Comparison of ENCODE assay signal across 8 cellular contexts in genomic region chr2:112541315-112542122, GRCh38. TPM values are rescaled to one million over a fixed set of nuclear protein-coding genes. Genes with fewer than 3 reads are reported as not detected.
A peak's percentile ranks its signal among the peaks of the same experiment; 100 is the strongest.
DNase-seq lines count a peak whose midpoint lies in the region; ATAC-seq and TF ChIP-seq lines count a peak whose summit lies in the region.

No MANE protein-coding gene starts in this region.

- ATAC-seq in GM18868 (IDR thresholded peaks at IDR 0.05; ENCODE audit: unreplicated experiment) (peak; percentile 50), HG03060 (IDR thresholded peaks at IDR 0.05; ENCODE audit: low read depth, unreplicated experiment) (peak; percentile 25)
- ATAC-seq in naive thymus-derived CD4-positive, alpha-beta T cell, result peak; percentile 87

- no peak overlapping the region for H3K27ac Mint-ChIP-seq in activated CD4-positive, alpha-beta memory T cell treated with anti-CD3 and anti-CD28 coated beads, Interleukin-2, amount 10 ng/mL, durations not matched to agents 7 days and 5 days
- peak overlapping the region in 1 of 9 donors; percentile 98 for H3K27ac Mint-ChIP-seq in naive thymus-derived CD4-positive, alpha-beta T cell

- no peak for TF ChIP-seq CTCF in AG09309 (IDR thresholded peaks at IDR 0.05; ENCODE audit: control insufficient read depth, insufficient read depth, low read depth, low read length, missing control alignments)

- H3K4me1 Mint-ChIP-seq in activated CD4-positive, alpha-beta memory T cell treated with anti-CD3 and anti-CD28 coated beads, Interleukin-2, amount 10 ng/mL, durations not matched to agents 7 days and 5 days, result peaks cover 24% of the 10 kb centered on the region
- H3K4me1 Mint-ChIP-seq in naive thymus-derived CD4-positive, alpha-beta T cell, result peaks cover 12 to 22% (median 18%) of the 10 kb centered on the region in 7 donors

- no peaks in the 10 kb centered on the region for H3K36me3 Mint-ChIP-seq in activated CD4-positive, alpha-beta memory T cell treated with anti-CD3 and anti-CD28 coated beads, Interleukin-2, amount 10 ng/mL, durations not matched to agents 7 days and 5 days (ENCODE audit: low read depth)
- H3K36me3 Mint-ChIP-seq in naive thymus-derived CD4-positive, alpha-beta T cell, result peaks cover 0 to 9% (median 0%) of the 10 kb centered on the region in 5 donors

- peak; percentile 87 for TF ChIP-seq POLR2A in erythroblast (IDR thresholded peaks at IDR 0.05; ENCODE audit: low read length)

- H3K9me3 ChIP-seq in naive thymus-derived CD4-positive, alpha-beta T cell (ENCODE audit: control insufficient read depth in 2 of 3, low read length in 3 of 3), result no peaks in the 10 kb centered on the region

- no peaks in the 10 kb centered on the region for H3K27me3 ChIP-seq in naive thymus-derived CD4-positive, alpha-beta T cell (ENCODE audit: control insufficient read depth in 2 of 2, insufficient read depth in 2 of 2, low read length in 2 of 2)

- H3K36me3 ChIP-seq in naive thymus-derived CD4-positive, alpha-beta T cell (ENCODE audit: control insufficient read depth in 2 of 3, insufficient read depth in 3 of 3, low read length in 3 of 3), result peaks cover 0 to 8% (median 0%) of the 10 kb centered on the region in 3 experiments

- POLR2A ChIA-PET in activated CD4-positive, alpha-beta memory T cell treated with anti-CD3 and anti-CD28 coated beads, Interleukin-2, amount 10 ng/mL, durations not matched to agents 7 days and 5 days (lab: Charles Lee), result interaction anchor here (1.1 to 2.5 kb wide), 5 partner anchors 9 to 61 kb away, joined by 3 to 14 read pairs (median 8); partner anchors contain the start of gene CHCHD5
- POLR2A ChIA-PET in naive thymus-derived CD4-positive, alpha-beta T cell (lab: Charles Lee), result interaction anchor here (0.6 to 1.3 kb wide), 5 partner anchors 42 to 354 kb away, joined by 3 to 4 read pairs (median 3); no protein-coding TSS in a partner anchor

- peak overlapping the region; percentile 97 for H3K4me3 ChIP-seq in AG09309 (ENCODE audit: control insufficient read depth, low read depth, low read length)
- peak overlapping the region; percentile 95 for H3K4me3 ChIP-seq in naive thymus-derived CD4-positive, alpha-beta T cell (ENCODE audit: low read length)

- no peak overlapping the region for H3K4me3 Mint-ChIP-seq in activated CD4-positive, alpha-beta memory T cell treated with anti-CD3 and anti-CD28 coated beads, Interleukin-2, amount 10 ng/mL, durations not matched to agents 7 days and 5 days
- no peak overlapping the region for H3K4me3 Mint-ChIP-seq in naive thymus-derived CD4-positive, alpha-beta T cell

- CTCF ChIA-PET in activated CD4-positive, alpha-beta memory T cell treated with anti-CD3 and anti-CD28 coated beads, Interleukin-2, amount 10 ng/mL, durations not matched to agents 7 days and 5 days (lab: Charles Lee), result interaction anchor here (1.5 to 3.2 kb wide), 2 partner anchors 61 to 183 kb away, joined by 3 to 15 read pairs; no protein-coding TSS in a partner anchor
- CTCF ChIA-PET in naive thymus-derived CD4-positive, alpha-beta T cell (lab: Charles Lee), result no interaction called here

- DNase-seq in AG09309 (ENCODE audit: low read depth) (no peak), NCI-H526 (lab: John Stamatoyannopoulos, UW) (peak; percentile 74 to 89), erythroblast (lab: John Stamatoyannopoulos, UW) (peak; percentile 84 to 85), substantia nigra (lab: John Stamatoyannopoulos, UW) (peak in 32 of 49 donors; percentile 3 to 97 (median 83))
- DNase-seq in activated CD4-positive, alpha-beta memory T cell treated with anti-CD3 and anti-CD28 coated beads, Interleukin-2, amount 10 ng/mL, durations not matched to agents 7 days and 5 days, result peak; percentile 75
- peak in 3 of 9 donors; percentile 0 to 79 (median 75) for DNase-seq in naive thymus-derived CD4-positive, alpha-beta T cell

- intact Hi-C loops in naive thymus-derived CD4-positive, alpha-beta T cell (cut with micrococcal nuclease), result loop anchor here (1.0 to 5.0 kb wide), 11 partner anchors 43 to 657 kb away; partner anchors contain the start of genes CHCHD5 (in 2 of the 2), SLC20A1 (in 2 of the 2), TMEM87B (in 2 of the 2) and ANAPC1 (in 1 of the 2)

- H3K27me3 Mint-ChIP-seq in activated CD4-positive, alpha-beta memory T cell treated with anti-CD3 and anti-CD28 coated beads, Interleukin-2, amount 10 ng/mL, durations not matched to agents 7 days and 5 days, result no peaks in the 10 kb centered on the region
- H3K27me3 Mint-ChIP-seq in naive thymus-derived CD4-positive, alpha-beta T cell, result no peaks in the 10 kb centered on the region

- H3K9me3 Mint-ChIP-seq in activated CD4-positive, alpha-beta memory T cell treated with anti-CD3 and anti-CD28 coated beads, Interleukin-2, amount 10 ng/mL, durations not matched to agents 7 days and 5 days, result no peaks in the 10 kb centered on the region
- H3K9me3 Mint-ChIP-seq in naive thymus-derived CD4-positive, alpha-beta T cell, result peaks cover 0 to 4% (median 0%) of the 10 kb centered on the region in 11 donors

- peaks cover 14 to 15% of the 10 kb centered on the region in 2 donors for H3K4me1 ChIP-seq in naive thymus-derived CD4-positive, alpha-beta T cell (ENCODE audit: control insufficient read depth in 2 of 2, insufficient read depth in 2 of 2, low read length in 2 of 2)

- peak overlapping the region; percentile 89 for H3K27ac ChIP-seq in naive thymus-derived CD4-positive, alpha-beta T cell (ENCODE audit: low read depth, low read length)
- peak overlapping the region; percentile 96 for H3K27ac ChIP-seq in substantia nigra (ENCODE audit: low read depth, low read length, poor library complexity, severe bottlenecking)

RNA-seq across cellular contexts. Expression of gene POLR1B, which starts 0.7 kb away (rescaled TPM):
- 10 to 100 TPM; 23.5 to 29.0 TPM for total RNA-seq in activated CD4-positive, alpha-beta memory T cell treated with anti-CD3 and anti-CD28 coated beads, Interleukin-2, amount 10 ng/mL, durations not matched to agents 7 days and 5 days
- total RNA-seq in naive thymus-derived CD4-positive, alpha-beta T cell, result 10 to 100 TPM; 10.1 to 41.8 (median 25.2) TPM
- polyA plus RNA-seq in naive thymus-derived CD4-positive, alpha-beta T cell, result 10 to 100 TPM; 17.2 to 26.1 TPM

RNA-seq across cellular contexts. Expression of gene CHCHD5, which starts 42.9 kb away (rescaled TPM):
- 10 to 100 TPM; 40.0 to 47.5 TPM for total RNA-seq in activated CD4-positive, alpha-beta memory T cell treated with anti-CD3 and anti-CD28 coated beads, Interleukin-2, amount 10 ng/mL, durations not matched to agents 7 days and 5 days
- 10 to 100 TPM; 17.4 to 31.9 (median 21.1) TPM for total RNA-seq in naive thymus-derived CD4-positive, alpha-beta T cell
- 10 to 100 TPM; 35.3 to 67.3 TPM for polyA plus RNA-seq in naive thymus-derived CD4-positive, alpha-beta T cell

RNA-seq across cellular contexts. Expression of gene TTL, which starts 59.6 kb away (rescaled TPM):
- 10 to 100 TPM; 31.8 to 33.2 TPM for total RNA-seq in activated CD4-positive, alpha-beta memory T cell treated with anti-CD3 and anti-CD28 coated beads, Interleukin-2, amount 10 ng/mL, durations not matched to agents 7 days and 5 days
- 10 to 100 TPM; 13.3 to 31.0 (median 14.8) TPM for total RNA-seq in naive thymus-derived CD4-positive, alpha-beta T cell
- polyA plus RNA-seq in naive thymus-derived CD4-positive, alpha-beta T cell, result 1 to 10 TPM; 1.1 to 1.3 TPM

Comparison
In these comparisons a context has a peak if more than half of its experiments do, and no peak if none do; other contexts are left out.
1. ATAC-seq: peak in every context shown above with its lines; median percentile 87 in naive thymus-derived CD4-positive, alpha-beta T cell; 50 in GM18868; 25 in HG03060.